In genomic region chr20:36273414-36274247, GRCh38 we compare ENCODE assay signal across 8 cellular contexts. TPM values are rescaled to one million over a fixed set of nuclear protein-coding genes. Genes with fewer than 3 reads are reported as not detected.
DNase-seq lines count a peak whose midpoint lies in the region; ATAC-seq and TF ChIP-seq lines count a peak whose summit lies in the region.

No MANE protein-coding gene starts in this region.

- H3K27ac ChIP-seq in neuronal stem cell (replicated peaks; ENCODE audit: low read length) (no peak overlapping the region), lower lobe of right lung (no peak overlapping the region)

- in situ Hi-C loops in KBM-7 (cut with MboI; ENCODE audit: low pct_unique_long_range_greater_than_20kb, low sequenced_read_pairs) (no loop called here), T47D (cut with HindIII; ENCODE audit: low pct_unique_long_range_greater_than_20kb, low sequenced_read_pairs) (no loop called here)

- peaks cover 6 to 20% of the 10 kb centered on the region in 2 donors for H3K4me1 ChIP-seq in neuronal stem cell (ENCODE audit: control insufficient read depth in 2 of 2, insufficient read depth in 1 of 2, low read depth in 1 of 2, low read length in 2 of 2)
- no peaks in the 10 kb centered on the region for H3K4me1 ChIP-seq in lower lobe of right lung

- no peak overlapping the region for H3K4ac ChIP-seq in neuronal stem cell (ENCODE audit: low read length)

- H4K91ac ChIP-seq in neuronal stem cell (ENCODE audit: low read depth, low read length, poor library complexity) = no peak overlapping the region

- DNase-seq in NCI-H1436 (lab: John Stamatoyannopoulos, UW) (peak; percentile 5), NCI-H1436 treated with DMSO at 0.1 percent for 48 hours (lab: John Stamatoyannopoulos, UW) (no peak), KBM-7 (peak; percentile 28), T47D (ENCODE audit: low read depth in 1 of 2, low spot score in 1 of 2) (peak; percentile 45 to 68), neuronal stem cell (ENCODE audit: low spot score) (no peak), CD1c-positive myeloid dendritic cell (ENCODE audit: extremely low spot score) (no peak), lower lobe of right lung (no peak)

- no peak overlapping the region for H2BK12ac ChIP-seq in neuronal stem cell (ENCODE audit: low read length)

- H3K4me2 ChIP-seq in neuronal stem cell (ENCODE audit: insufficient read depth, low read length, poor library complexity, severe bottlenecking) = no peak overlapping the region

- H3K18ac ChIP-seq in neuronal stem cell (ENCODE audit: low read length) = peak overlapping the region; percentile 20

- no peak overlapping the region for H3K23ac ChIP-seq in neuronal stem cell (ENCODE audit: low read depth, low read length, poor library complexity)

- no CpG with 5 or more reads among the region's 14 CpGs for WGBS in neuronal stem cell (ENCODE audit: extremely low coverage in 2 of 2, insufficient read length in 2 of 2, insufficient replicate concordance in 1 of 2), 2 donors

- ATAC-seq in lower lobe of right lung (no peak), HG03039 (IDR thresholded peaks at IDR 0.05; ENCODE audit: unreplicated experiment) (no peak)

- H2AFZ ChIP-seq in neuronal stem cell (ENCODE audit: low read length) = peak overlapping the region; percentile 85

- H3K9me3 ChIP-seq in neuronal stem cell (replicated peaks in 1 of 2; ENCODE audit: control insufficient read depth in 2 of 2, insufficient read depth in 1 of 2, low read depth in 1 of 2, low read length in 2 of 2) (no peaks in the 10 kb centered on the region), lower lobe of right lung (no peaks in the 10 kb centered on the region)

- no peak overlapping the region for H2BK5ac ChIP-seq in neuronal stem cell (ENCODE audit: low read length)

- no peak for TF ChIP-seq CTCF in lower lobe of right lung (IDR thresholded peaks at IDR 0.05)

- intact Hi-C loops in lower lobe of right lung (cut with DNase I) = no loop called here

- H3K9ac ChIP-seq in neuronal stem cell (ENCODE audit: low read depth, low read length, poor library complexity) = no peak overlapping the region

- H4K8ac ChIP-seq in neuronal stem cell (ENCODE audit: low read depth, low read length) = no peak overlapping the region

- no peak overlapping the region for H2AK5ac ChIP-seq in neuronal stem cell (ENCODE audit: low read depth, low read length)

- peaks cover 0 to 6% (median 0%) of the 10 kb centered on the region in 3 experiments for H3K27me3 ChIP-seq in neuronal stem cell (ENCODE audit: control insufficient read depth in 3 of 3, insufficient read depth in 3 of 3, low read depth in 1 of 3, low read length in 3 of 3)
- peaks cover 26% of the 10 kb centered on the region for H3K27me3 ChIP-seq in lower lobe of right lung (ENCODE audit: low read depth)

- H3K79me1 ChIP-seq in neuronal stem cell (ENCODE audit: low read depth, low read length) = no peaks in the 10 kb centered on the region

- peak overlapping the region; percentile 40 for H2BK15ac ChIP-seq in neuronal stem cell (ENCODE audit: low read length)

- H3K4me3 ChIP-seq in neuronal stem cell (ENCODE audit: low read length in 2 of 2) (peak overlapping the region in 1 of 2 donors; percentile 7), lower lobe of right lung (no peak overlapping the region)

- H2BK120ac ChIP-seq in neuronal stem cell (ENCODE audit: low read depth, low read length) = no peak overlapping the region

- H3K36me3 ChIP-seq in neuronal stem cell (replicated peaks in 1 of 2; ENCODE audit: control insufficient read depth in 2 of 2, insufficient read depth in 2 of 2, low read length in 2 of 2) = no peaks in the 10 kb centered on the region
- H3K36me3 ChIP-seq in lower lobe of right lung = no peaks in the 10 kb centered on the region

- H3K14ac ChIP-seq in neuronal stem cell (ENCODE audit: low read length) = no peak overlapping the region

RNA-seq across cellular contexts. Expression of gene DLGAP4, which starts 32.5 kb away (rescaled TPM):
- 98.6 TPM for polyA plus RNA-seq in neuronal stem cell (2013, experiment 1 of 2)
- polyA plus RNA-seq in neuronal stem cell (2013, experiment 2 of 2) = 99.8 TPM
- 59.3 TPM for total RNA-seq in lower lobe of right lung

RNA-seq across cellular contexts. Expression of gene AAR2, which starts 37.4 kb away (rescaled TPM):
- 19.2 TPM for polyA plus RNA-seq in neuronal stem cell (2013, experiment 1 of 2)
- 19.6 TPM for polyA plus RNA-seq in neuronal stem cell (2013, experiment 2 of 2)
- total RNA-seq in lower lobe of right lung = 23.7 TPM

Comparison
In these comparisons a context has a peak if more than half of its experiments do, and no peak if none do; other contexts are left out.
1. DNase-seq: peak in NCI-H1436 (single experiment), KBM-7 (single experiment) and T47D (2 of 2); none in NCI-H1436 treated with DMSO at 0.1 percent for 48 hours (single experiment), neuronal stem cell (single experiment), CD1c-positive myeloid dendritic cell (single experiment) and lower lobe of right lung (single experiment).